In genomic region chr17:78734841-78735641, GRCh38 we compare ENCODE assay signal across 11 cellular contexts. TPM values are rescaled to one million over a fixed set of nuclear protein-coding genes. Genes with fewer than 3 reads are reported as not detected.
DNase-seq lines count a peak whose midpoint lies in the region; ATAC-seq, FAIRE-seq and TF ChIP-seq lines count a peak whose summit lies in the region.
"Had no signal": no experiment of that assay in that cellular context is flagged by ENCODE, and none has a peak within 500 bp of the region (broad histone marks: within the 10 kb centered on the region; RNA-seq: fewer than 3 reads in every experiment).

No MANE protein-coding gene starts in this region.

- H3K27ac ChIP-seq in BLaER1 = peak overlapping the region; percentile 81
- no peak overlapping the region for H3K27ac ChIP-seq in HCT116 (ENCODE audit: low read depth, low read length)
- H3K27ac ChIP-seq in mammary epithelial cell (ENCODE audit: insufficient read depth, low read depth, low read length) = peak overlapping the region; percentile 91

- no peaks in the 10 kb centered on the region for H3K27me3 ChIP-seq in BLaER1
- no peaks in the 10 kb centered on the region for H3K27me3 ChIP-seq in HCT116 (ENCODE audit: insufficient read depth, low read length)
- no peaks in the 10 kb centered on the region for H3K27me3 ChIP-seq in mammary epithelial cell (ENCODE audit: insufficient read depth, low read length)

- peak overlapping the region; percentile 98 for H3K4me2 ChIP-seq in BLaER1
- H3K4me2 ChIP-seq in HCT116 (ENCODE audit: low read length) = peak overlapping the region; percentile 78
- H3K4me2 ChIP-seq in mammary epithelial cell (ENCODE audit: insufficient read depth, low read depth, low read length) = peak overlapping the region; percentile 81

- TF ChIP-seq CTCF in HCT116 (IDR thresholded peaks at IDR 0.05 in 2 of 3, conservative IDR thresholded peaks at IDR 0.05 in 1 of 3; ENCODE audit: borderline replicate concordance in 1 of 3, insufficient read depth in 1 of 3, low read depth in 2 of 3, low read length in 2 of 3) (no peak), mammary epithelial cell (conservative IDR thresholded peaks at IDR 0.05 in 1 of 2, IDR thresholded peaks at IDR 0.05 in 1 of 2; ENCODE audit: extremely low read depth in 1 of 2, insufficient read depth in 1 of 2, low read depth in 1 of 2, low read length in 2 of 2) (no peak)

- peak overlapping the region; percentile 93 to 100 (median 95) for H3K4me3 Mint-ChIP-seq in naive B cell

- peaks cover 8% of the 10 kb centered on the region; the same call in 1 of the 2 replicates for H3K36me3 ChIP-seq in BLaER1
- H3K36me3 ChIP-seq in HCT116 (ENCODE audit: control insufficient read depth in 1 of 2, insufficient read depth in 2 of 2, low read length in 2 of 2) = no peaks in the 10 kb centered on the region
- no peaks in the 10 kb centered on the region for H3K36me3 ChIP-seq in mammary epithelial cell (ENCODE audit: insufficient read depth, low read length)

- no peak for TF ChIP-seq RAD21 in HCT116 (IDR thresholded peaks at IDR 0.05; ENCODE audit: low read depth)

- no peaks in the 10 kb centered on the region for H3K9me3 Mint-ChIP-seq in naive B cell

- H3K4me1 ChIP-seq in BLaER1 (peaks cover 94% of the 10 kb centered on the region), HCT116 (ENCODE audit: control insufficient read depth in 1 of 2, insufficient read depth in 2 of 2, low read length in 2 of 2) (peaks cover 18 to 28% of the 10 kb centered on the region in 2 experiments), mammary epithelial cell (ENCODE audit: insufficient read depth, low read length) (peaks cover 25% of the 10 kb centered on the region)

- H3K4me1 Mint-ChIP-seq in naive B cell = peaks cover 73 to 91% (median 89%) of the 10 kb centered on the region in 3 donors

- in situ Hi-C loops in mammary epithelial cell (cut with MboI; ENCODE audit: low sequenced_read_pairs in 2 of 2) = no loop called here

- dilution Hi-C loops in mammary epithelial cell (cut with HindIII; ENCODE audit: low sequenced_read_pairs) = no loop called here

- POLR2A ChIA-PET in HCT116 (lab: Charles Lee) = no interaction called here

- H3K27me3 Mint-ChIP-seq in naive B cell = no peaks in the 10 kb centered on the region

- 80% methylated on average over 16 of the region's 16 CpGs for WGBS in mammary epithelial cell (ENCODE audit: low coverage, missing lambda C conversion rate)

- DNase-seq in HCT116 (ENCODE audit: low read depth, low spot score) (no peak), mammary epithelial cell (no peak), naive B cell (peak; percentile 56), SKM-1 treated with dmso at 0.1 percent for 144 hours (lab: John Stamatoyannopoulos, UW; ENCODE audit: unreplicated experiment) (no peak), cerebellum (ENCODE audit: low spot score) (no peak), RCC 7860 (ENCODE audit: low spot score) (no peak)
- DNase-seq: head of caudate nucleus, NCI-H2227 treated with DMSO at 0.1 percent for 48 hours had no signal

- H3K9ac ChIP-seq in BLaER1 = peak overlapping the region; percentile 79
- no peak overlapping the region for H3K9ac ChIP-seq in HCT116 (ENCODE audit: low read length)
- peak overlapping the region; percentile 95 for H3K9ac ChIP-seq in mammary epithelial cell (ENCODE audit: insufficient read depth, low read length)

- intact Hi-C loops in HCT116 (cut with micrococcal nuclease) (no loop called here), mammary epithelial cell (cut with micrococcal nuclease) (no loop called here)

- TF ChIP-seq POLR2A in HCT116 (IDR thresholded peaks at IDR 0.05; ENCODE audit: borderline replicate concordance, extremely low read depth, insufficient read depth, insufficient read length) = no peak

- H3K4me3 ChIP-seq in BLaER1 = peak overlapping the region; percentile 73
- H3K4me3 ChIP-seq in HCT116 (replicated peaks in 1 of 2; ENCODE audit: low read depth in 1 of 2, low read length in 2 of 2) = no peak overlapping the region
- peak overlapping the region; percentile 15 to 76 (median 56) for H3K4me3 ChIP-seq in mammary epithelial cell (replicated peaks in 1 of 3; ENCODE audit: insufficient read depth in 1 of 3, low read depth in 2 of 3, low read length in 3 of 3)

- CTCF ChIA-PET in HCT116 (lab: Charles Lee) = interaction anchor here (2.4 kb wide), 1 partner anchor 11 kb away, joined by 15 read pairs; no protein-coding TSS in a partner anchor
- CTCF ChIA-PET in mammary epithelial cell (lab: Charles Lee; ENCODE audit: low non-redundant PET) = no interaction called here

- no peaks in the 10 kb centered on the region for H3K36me3 Mint-ChIP-seq in naive B cell

- FAIRE-seq in RCC 7860 (lab: Jason Lieb, UNC) = no peak
- FAIRE-seq: G401.6 had no signal

- no peaks in the 10 kb centered on the region for H3K9me3 ChIP-seq in BLaER1
- H3K9me3 ChIP-seq in HCT116 (ENCODE audit: control insufficient read depth in 1 of 2, insufficient read depth in 1 of 2, low read depth in 1 of 2, low read length in 2 of 2) = no peaks in the 10 kb centered on the region
- H3K9me3 ChIP-seq in mammary epithelial cell (replicated peaks; ENCODE audit: insufficient read depth, low read length) = no peaks in the 10 kb centered on the region

- H3K27ac Mint-ChIP-seq in naive B cell = peak overlapping the region; percentile 90 to 100 (median 96)

- peaks cover 32% of the 10 kb centered on the region for H3K79me2 ChIP-seq in HCT116 (ENCODE audit: insufficient read depth, low read length)
- H3K79me2 ChIP-seq in mammary epithelial cell (ENCODE audit: insufficient read depth, low read length) = peaks cover 87% of the 10 kb centered on the region

- BruUV-seq in HCT116 (replicated peaks; lab: Mats Ljungman, UMichigan) (no TSS peak), mammary epithelial cell (replicated peaks; lab: Mats Ljungman, UMichigan) (no TSS peak)

- H2AFZ ChIP-seq in HCT116 (ENCODE audit: low read depth, low read length, poor library complexity, severe bottlenecking) = no peak overlapping the region
- no peak overlapping the region for H2AFZ ChIP-seq in mammary epithelial cell (ENCODE audit: low read depth, low read length)

- ATAC-seq in HCT116 (no peak), naive B cell (ENCODE audit: low read depth in 2 of 2) (peak; percentile 53 to 56), GM21576 (IDR thresholded peaks at IDR 0.05; ENCODE audit: unreplicated experiment) (no peak)

- RAD21 ChIA-PET in HCT116 (lab: Charles Lee; ENCODE audit: low non-redundant PET in 1 of 2, low total read pairs in 2 of 2, uncharacterized antibody in 2 of 2, unreplicated experiment in 2 of 2) = no interaction called here

- no peaks in the 10 kb centered on the region for H3K9me2 ChIP-seq in HCT116 (ENCODE audit: insufficient read depth)

- peaks cover 18% of the 10 kb centered on the region; the same call in 1 of the 2 replicates for H4K20me1 ChIP-seq in BLaER1
- H4K20me1 ChIP-seq in HCT116 (ENCODE audit: insufficient read depth) = no peaks in the 10 kb centered on the region
- no peaks in the 10 kb centered on the region for H4K20me1 ChIP-seq in mammary epithelial cell (ENCODE audit: insufficient read depth, low read length)

TF ChIP-seq in HCT116, 20 proteins besides CTCF, POLR2A, EP300 and RAD21:
- TF ChIP-seq POLR2AphosphoS5 (IDR thresholded peaks at IDR 0.05; ENCODE audit: low read depth, low read length) (no peak), MAX (IDR thresholded peaks at IDR 0.05) (no peak), SIN3A (IDR thresholded peaks at IDR 0.05; ENCODE audit: low read depth) (no peak), YY1 (IDR thresholded peaks at IDR 0.05; ENCODE audit: extremely low read depth, insufficient replicate concordance, low read depth, low read length) (no peak), EZH2 (IDR thresholded peaks at IDR 0.05) (no peak), SRF (IDR thresholded peaks at IDR 0.05; ENCODE audit: low read depth) (no peak), EZH2phosphoT487 (IDR thresholded peaks at IDR 0.05; ENCODE audit: borderline replicate concordance) (no peak), ZNF274 (IDR thresholded peaks at IDR 0.05; ENCODE audit: low read depth, low read length) (no peak), CBX3 (IDR thresholded peaks at IDR 0.05; ENCODE audit: low read depth) (no peak), TCF7L2 (IDR thresholded peaks at IDR 0.05; ENCODE audit: borderline replicate concordance, extremely low read depth, insufficient read depth, insufficient read length) (no peak), ATF3 (IDR thresholded peaks at IDR 0.05) (no peak), JUND (IDR thresholded peaks at IDR 0.05) (no peak), ZFX (IDR thresholded peaks at IDR 0.05) (no peak), CEBPB (IDR thresholded peaks at IDR 0.05; ENCODE audit: low read depth) (no peak), ELF1 (IDR thresholded peaks at IDR 0.05; ENCODE audit: borderline replicate concordance, low read depth) (no peak), FOSL1 (IDR thresholded peaks at IDR 0.05; ENCODE audit: low read depth) (no peak)
- TF ChIP-seq, protein P1, sequence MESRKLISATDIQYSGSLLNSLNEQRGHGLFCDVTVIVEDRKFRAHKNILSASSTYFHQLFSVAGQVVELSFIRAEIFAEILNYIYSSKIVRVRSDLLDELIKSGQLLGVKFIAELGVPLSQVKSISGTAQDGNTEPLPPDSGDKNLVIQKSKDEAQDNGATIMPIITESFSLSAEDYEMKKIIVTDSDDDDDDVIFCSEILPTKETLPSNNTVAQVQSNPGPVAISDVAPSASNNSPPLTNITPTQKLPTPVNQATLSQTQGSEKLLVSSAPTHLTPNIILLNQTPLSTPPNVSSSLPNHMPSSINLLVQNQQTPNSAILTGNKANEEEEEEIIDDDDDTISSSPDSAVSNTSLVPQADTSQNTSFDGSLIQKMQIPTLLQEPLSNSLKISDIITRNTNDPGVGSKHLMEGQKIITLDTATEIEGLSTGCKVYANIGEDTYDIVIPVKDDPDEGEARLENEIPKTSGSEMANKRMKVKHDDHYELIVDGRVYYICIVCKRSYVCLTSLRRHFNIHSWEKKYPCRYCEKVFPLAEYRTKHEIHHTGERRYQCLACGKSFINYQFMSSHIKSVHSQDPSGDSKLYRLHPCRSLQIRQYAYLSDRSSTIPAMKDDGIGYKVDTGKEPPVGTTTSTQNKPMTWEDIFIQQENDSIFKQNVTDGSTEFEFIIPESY (IDR thresholded peaks at IDR 0.05; ENCODE audit: extremely low read depth, insufficient replicate concordance, low read length) = no peak

RNA-seq across cellular contexts. Expression of gene CYTH1, which starts 47.0 kb away (rescaled TPM):
- 34.3 TPM for total RNA-seq in HCT116 (2021; ENCODE audit: unreplicated experiment)
- polyA plus RNA-seq in HCT116 (2012) = 20.0 and 24.7 TPM in 2 replicates
- 10 to 100 TPM; 25.8 to 35.7 TPM for total RNA-seq in mammary epithelial cell
- polyA plus RNA-seq in mammary epithelial cell = 18.2 TPM
- 10.1 TPM for polyA minus RNA-seq in mammary epithelial cell
- 100 to 1,000 TPM; 165 to 235 (median 190) TPM for polyA plus RNA-seq in naive B cell (ENCODE audit: low read depth in 6 of 6)
- total RNA-seq in cerebellum = 40.5 TPM

Comparison
In these comparisons a context has a peak if more than half of its experiments do, and no peak if none do; other contexts are left out.
1. H3K4me3 ChIP-seq: peak in BLaER1 (single experiment) and mammary epithelial cell (3 of 3); none in HCT116 (0 of 2).
2. ATAC-seq: peak in naive B cell (2 of 2); none in HCT116 (single experiment) and GM21576 (single experiment).
3. Peak in every context shown above with its lines, with median percentiles within 50 percentile points of each other: H3K4me2 ChIP-seq.